Comparison of ENCODE assay signal across 13 cellular contexts in genomic region chr10:21047511-21047910, GRCh38.
"Had no signal": no experiment of that assay in that cellular context is flagged by ENCODE, and none has a peak within 500 bp of the region (broad histone marks: within the 10 kb centered on the region; RNA-seq: fewer than 3 reads in every experiment).

No MANE protein-coding gene starts in this region.

- H3K4me3 ChIP-seq: coronary artery, left ventricle myocardium inferior, neural progenitor cell, tibial nerve had no signal

- H3K4me3 Mint-ChIP-seq: activated naive CD8-positive, alpha-beta T cell; central memory CD8-positive, alpha-beta T cell; naive B cell; neural progenitor cell had no signal

- H3K27me3 Mint-ChIP-seq: activated naive CD8-positive, alpha-beta T cell; progenitor cell of endocrine pancreas had no signal

- H3K27ac Mint-ChIP-seq: activated naive CD8-positive, alpha-beta T cell; naive B cell; neural progenitor cell; progenitor cell of endocrine pancreas had no signal

- H3K27ac ChIP-seq: brain microvascular endothelial cell, coronary artery, left ventricle myocardium inferior, neural progenitor cell, tibial nerve had no signal

- DNase-seq: activated CD4-positive, alpha-beta T cell treated with anti-CD3 and anti-CD28 coated beads, Interleukin-2, amount 50 U/mL, for 48 hours; amygdala; brain microvascular endothelial cell; left ventricle myocardium inferior; naive B cell; stimulated activated naive CD8-positive, alpha-beta T cell treated with anti-CD3 and anti-CD28 coated beads, Interleukin-15, Interleukin-2, amounts not matched to agents 100 U/mL and 50 U/mL, for 24 hours; substantia nigra had no signal

- H3K27me3 ChIP-seq: brain microvascular endothelial cell, neural progenitor cell, tibial nerve had no signal

- H2AFZ ChIP-seq: neural progenitor cell had no signal

- H3K4me1 Mint-ChIP-seq: central memory CD8-positive, alpha-beta T cell; naive B cell had no signal

- H3K36me3 Mint-ChIP-seq: activated naive CD8-positive, alpha-beta T cell; naive B cell had no signal

- H3K4me1 ChIP-seq: left ventricle myocardium inferior had no signal

- H3K4me2 ChIP-seq: neural progenitor cell had no signal

- ATAC-seq: stimulated activated naive CD8-positive, alpha-beta T cell treated with anti-CD3 and anti-CD28 coated beads, Interleukin-15, Interleukin-2, amounts not matched to agents 100 U/mL and 50 U/mL, for 24 hours had no signal

- H3K36me3 ChIP-seq: brain microvascular endothelial cell, left ventricle myocardium inferior, neural progenitor cell had no signal

- H3K9ac ChIP-seq: neural progenitor cell had no signal
